In genomic region chr11:1862588-1863351, GRCh38 we compare ENCODE assay signal across 7 cellular contexts. TPM values are rescaled to one million over a fixed set of nuclear protein-coding genes. Genes with fewer than 3 reads are reported as not detected.
DNase-seq lines count a peak whose midpoint lies in the region; ATAC-seq, FAIRE-seq and TF ChIP-seq lines count a peak whose summit lies in the region.
"Had no signal": no experiment of that assay in that cellular context is flagged by ENCODE, and none has a peak within 500 bp of the region (broad histone marks: within the 10 kb centered on the region; RNA-seq: fewer than 3 reads in every experiment).

No MANE protein-coding gene starts in this region.

- ATAC-seq in omental fat pad (ENCODE audit: low FRiP score) (peak; percentile 22), HG03469 (IDR thresholded peaks at IDR 0.05; ENCODE audit: unreplicated experiment) (no peak)

- no peak overlapping the region for H3K4me2 ChIP-seq in hepatocyte

- no peak for FAIRE-seq in GM12891 (lab: Jason Lieb, UNC)

- H3K27me3 ChIP-seq in hepatocyte: no peaks in the 10 kb centered on the region

- H3K79me2 ChIP-seq in hepatocyte: no peaks in the 10 kb centered on the region

- peak; percentile 23; the same call in 1 of the 2 replicates for TF ChIP-seq POLR2A in GM12891 (IDR thresholded peaks at IDR 0.05; ENCODE audit: low read depth, low read length)

- H3K36me3 ChIP-seq in hepatocyte (replicated peaks; ENCODE audit: insufficient read depth, low read depth): no peaks in the 10 kb centered on the region

- H3K4me3 ChIP-seq in cardiac fibroblast (replicated peaks in 1 of 2; ENCODE audit: low read depth in 2 of 2, low read length in 2 of 2): no peak overlapping the region
- no peak overlapping the region for H3K4me3 ChIP-seq in hepatocyte

- 91% methylated on average over 14 of the region's 14 CpGs for WGBS in hepatocyte (ENCODE audit: low lambda C conversion rate, missing lambda C conversion rate)

- H3K4me1 ChIP-seq in hepatocyte (ENCODE audit: insufficient read depth): peaks cover 18% of the 10 kb centered on the region

- H3K27ac ChIP-seq in hepatocyte: no peak overlapping the region

- TF ChIP-seq CTCF in cardiac fibroblast (IDR thresholded peaks at IDR 0.05; ENCODE audit: low read depth, low read length) (no peak), omental fat pad (IDR thresholded peaks at IDR 0.05) (no peak), hepatocyte (IDR thresholded peaks at IDR 0.05; ENCODE audit: poor library complexity) (no peak)

- H3K9me3 ChIP-seq in hepatocyte (ENCODE audit: low read depth): no peaks in the 10 kb centered on the region

- no peak overlapping the region for H2AFZ ChIP-seq in hepatocyte

- no peak for DNase-seq in GM12891 (ENCODE audit: insufficient read length, low spot score)
- DNase-seq in cardiac fibroblast (ENCODE audit: low read depth in 2 of 2): peak; percentile 37 to 65
- DNase-seq in omental fat pad (ENCODE audit: low spot score): no peak
- no peak for DNase-seq in hepatocyte (ENCODE audit: low spot score)
- DNase-seq in NCI-H2029 (lab: John Stamatoyannopoulos, UW): no peak
- DNase-seq: NCI-H526 treated with DMSO at 0.1 percent for 48 hours had no signal

- H3K9me2 ChIP-seq in hepatocyte (replicated peaks; ENCODE audit: insufficient read depth): no peaks in the 10 kb centered on the region

- no peaks in the 10 kb centered on the region for H4K20me1 ChIP-seq in hepatocyte (ENCODE audit: insufficient read depth, poor library complexity, severe bottlenecking)

TF ChIP-seq in GM12891, 5 proteins besides CTCF, POLR2A, EP300 and RAD21:
- TF ChIP-seq SPI1 (IDR thresholded peaks at IDR 0.05; ENCODE audit: low read depth, low read length) (no peak), POLR2AphosphoS5 (IDR thresholded peaks at IDR 0.05; ENCODE audit: low read depth, low read length) (peak; percentile 15; the same call in 1 of the 2 replicates)

RNA-seq across cellular contexts. Expression of gene LSP1, which starts 9.9 kb away (rescaled TPM):
- polyA plus RNA-seq in GM12891 (2012; ENCODE audit: low read depth, missing spikeins): 602 TPM
- 10 to 100 TPM; 12.1 to 71.2 (median 49.8) TPM for total RNA-seq in omental fat pad
- total RNA-seq in hepatocyte: 27.1 and 29.9 TPM in 2 replicates
- 41.4 and 47.0 TPM in 2 replicates for polyA plus RNA-seq in hepatocyte

RNA-seq across cellular contexts. Expression of gene TNNI2, which starts 24.0 kb away (rescaled TPM):
- 0.46 TPM for polyA plus RNA-seq in GM12891 (2012; ENCODE audit: low read depth, missing spikeins)
- total RNA-seq in omental fat pad: 1 to 10 TPM in 3 of 4 donors, not detected in 1; 1.4 to 3.7 (median 2.4) TPM
- total RNA-seq in hepatocyte: 0.73 and 2.4 TPM in 2 replicates
- 5.5 and 10.9 TPM in 2 replicates for polyA plus RNA-seq in hepatocyte

RNA-seq across cellular contexts. Expression of gene SYT8, which starts 28.0 kb away (rescaled TPM):
- 0.60 TPM for polyA plus RNA-seq in GM12891 (2012; ENCODE audit: low read depth, missing spikeins)
- total RNA-seq in omental fat pad (not detected), hepatocyte (2.6 and 6.3 TPM in 2 replicates)
- 29.2 and 42.1 TPM in 2 replicates for polyA plus RNA-seq in hepatocyte

RNA-seq across cellular contexts. Expression of gene PRR33, which starts 28.9 kb away (rescaled TPM):
- polyA plus RNA-seq in GM12891 (2012; ENCODE audit: low read depth, missing spikeins): 5.7 TPM
- total RNA-seq in omental fat pad: not detected
- total RNA-seq in hepatocyte: not detected in 2 replicates
- polyA plus RNA-seq in hepatocyte: 0.29 and 0.47 TPM in 2 replicates

RNA-seq across cellular contexts. Expression of gene TNNT3, which starts 56.7 kb away (rescaled TPM):
- polyA plus RNA-seq in GM12891 (2012; ENCODE audit: low read depth, missing spikeins): 1.5 TPM
- 10 to 100 TPM in 3 of 4 donors, 1 to 10 TPM in 1; 4.6 to 21.3 (median 14.4) TPM for total RNA-seq in omental fat pad
- 19.2 and 20.6 TPM in 2 replicates for total RNA-seq in hepatocyte
- polyA plus RNA-seq in hepatocyte: 29.9 and 41.4 TPM in 2 replicates

Comparison
In these comparisons a context has a peak if more than half of its experiments do, and no peak if none do; other contexts are left out.
1. DNase-seq: peak in cardiac fibroblast (2 of 2); none in GM12891 (single experiment), omental fat pad (single experiment), hepatocyte (single experiment) and NCI-H2029 (single experiment).